1 cellular context compared by ENCODE assay signal in the genomic region with DNA sequence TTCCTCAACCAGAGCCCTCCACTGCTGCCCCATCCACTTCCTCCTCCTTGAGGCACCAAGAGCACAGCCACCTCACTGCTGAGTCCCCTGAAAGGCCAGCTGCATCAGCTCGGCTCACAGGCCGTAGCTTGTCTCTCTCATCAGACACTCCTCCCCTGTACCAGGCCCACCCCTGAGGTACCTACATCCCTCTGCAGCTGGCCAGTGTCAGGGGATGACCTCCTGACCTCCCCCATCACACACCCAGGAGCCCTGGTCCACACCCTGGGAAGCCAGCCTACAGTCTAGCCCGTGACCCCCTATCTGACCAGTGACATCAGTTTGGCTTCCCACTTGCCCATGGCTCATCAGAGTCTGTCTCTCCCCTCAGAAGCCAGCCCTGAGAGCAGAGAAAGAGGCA.
TF ChIP-seq lines count a peak whose summit lies in the region.

No MANE protein-coding gene starts in this region.

TF ChIP-seq in HEK293T, 16 proteins besides CTCF, POLR2A, EP300 and RAD21:
- TF ChIP-seq, protein P1, sequence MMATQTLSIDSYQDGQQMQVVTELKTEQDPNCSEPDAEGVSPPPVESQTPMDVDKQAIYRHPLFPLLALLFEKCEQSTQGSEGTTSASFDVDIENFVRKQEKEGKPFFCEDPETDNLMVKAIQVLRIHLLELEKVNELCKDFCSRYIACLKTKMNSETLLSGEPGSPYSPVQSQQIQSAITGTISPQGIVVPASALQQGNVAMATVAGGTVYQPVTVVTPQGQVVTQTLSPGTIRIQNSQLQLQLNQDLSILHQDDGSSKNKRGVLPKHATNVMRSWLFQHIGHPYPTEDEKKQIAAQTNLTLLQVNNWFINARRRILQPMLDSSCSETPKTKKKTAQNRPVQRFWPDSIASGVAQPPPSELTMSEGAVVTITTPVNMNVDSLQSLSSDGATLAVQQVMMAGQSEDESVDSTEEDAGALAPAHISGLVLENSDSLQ (IDR thresholded peaks at IDR 0.05), result no peak
- TF ChIP-seq FOXK2 (IDR thresholded peaks at IDR 0.05) (no peak), ZNF384 (IDR thresholded peaks at IDR 0.05) (no peak), ELF4 (IDR thresholded peaks at IDR 0.05) (no peak), CTBP1 (IDR thresholded peaks at IDR 0.05; ENCODE audit: borderline replicate concordance) (no peak), TARDBP (IDR thresholded peaks at IDR 0.05) (no peak), ARNT (IDR thresholded peaks at IDR 0.05) (no peak), HDGF (IDR thresholded peaks at IDR 0.05; ENCODE audit: borderline replicate concordance) (no peak), BHLHE40 (IDR thresholded peaks at IDR 0.05; ENCODE audit: borderline replicate concordance) (no peak), NFRKB (IDR thresholded peaks at IDR 0.05) (no peak), FOXA1 (IDR thresholded peaks at IDR 0.05) (no peak), FOXM1 (IDR thresholded peaks at IDR 0.05; ENCODE audit: borderline replicate concordance) (no peak)
TF ChIP-seq in HEK293T: peak in this region for 0.
